ENCODE assay signal across 23 cellular contexts in genomic region chr9:88968799-88969198, GRCh38. TPM values are rescaled to one million over a fixed set of nuclear protein-coding genes. Genes with fewer than 3 reads are reported as not detected.
DNase-seq lines count a peak whose midpoint lies in the region; ATAC-seq, FAIRE-seq and TF ChIP-seq lines count a peak whose summit lies in the region.
"Had no signal": no experiment of that assay in that cellular context is flagged by ENCODE, and none has a peak within 500 bp of the region (broad histone marks: within the 10 kb centered on the region; RNA-seq: fewer than 3 reads in every experiment).

No MANE protein-coding gene starts in this region.

- H3K4me2 ChIP-seq in H1 (ENCODE audit: insufficient read depth in 1 of 2, low read depth in 2 of 2, low read length in 2 of 2) (no peak overlapping the region), neuronal stem cell (ENCODE audit: insufficient read depth, low read length, poor library complexity, severe bottlenecking) (no peak overlapping the region)
- H3K4me2 ChIP-seq: GM23338 had no signal

- H2BK12ac ChIP-seq in H1 (ENCODE audit: low read depth, low read length) (0 out of 2 replicates have a peak overlapping the region, but pooled peaks have one; percentile 17), neuronal stem cell (ENCODE audit: low read length) (no peak overlapping the region)

- no peak overlapping the region for H3K14ac ChIP-seq in H1 (ENCODE audit: insufficient read length)
- no peak overlapping the region for H3K14ac ChIP-seq in neuronal stem cell (ENCODE audit: low read length)

- H3K27me3 ChIP-seq in H1 (replicated peaks in 1 of 4; ENCODE audit: control insufficient read depth in 3 of 4, extremely low read depth in 1 of 4, insufficient read depth in 3 of 4, low read length in 3 of 4) (peaks cover 0 to 3% (median 0%) of the 10 kb centered on the region in 4 experiments; a peak in 1 of 7 replicates), neuronal stem cell (ENCODE audit: control insufficient read depth in 3 of 3, insufficient read depth in 3 of 3, low read depth in 1 of 3, low read length in 3 of 3) (peaks cover 0 to 9% (median 4%) of the 10 kb centered on the region in 3 experiments)
- H3K27me3 ChIP-seq: BE2C had no signal

- H4K5ac ChIP-seq in H1 (ENCODE audit: insufficient read length, low read depth, low read length): no peak overlapping the region

- H4K20me1 ChIP-seq in H1 (replicated peaks in 1 of 2; ENCODE audit: control insufficient read depth in 1 of 2, insufficient read depth in 2 of 2, low read length in 2 of 2): peaks cover 0 to 5% of the 10 kb centered on the region in 2 experiments

- H3K23me2 ChIP-seq in H1 (ENCODE audit: low read depth, low read length): peaks cover 5% of the 10 kb centered on the region

- H3K9me3 ChIP-seq in H1 (ENCODE audit: insufficient read depth in 2 of 2, low read depth in 1 of 2, low read length in 1 of 2): no peaks in the 10 kb centered on the region; a peak in 1 of 4 replicates
- H3K9me3 ChIP-seq in neuronal stem cell (replicated peaks in 1 of 2; ENCODE audit: control insufficient read depth in 2 of 2, insufficient read depth in 1 of 2, low read depth in 1 of 2, low read length in 2 of 2): peaks cover 0 to 14% of the 10 kb centered on the region in 2 donors
- H3K9me3 ChIP-seq: Caco-2 had no signal

- peaks cover 0 to 3% of the 10 kb centered on the region in 2 experiments; a peak in 2 of 4 replicates for H3K79me2 ChIP-seq in H1 (ENCODE audit: control insufficient read depth in 1 of 2, insufficient read depth in 2 of 2, low read length in 2 of 2)

- H3K4me1 ChIP-seq in H1 (replicated peaks in 1 of 4; ENCODE audit: control insufficient read depth in 3 of 4, insufficient read depth in 4 of 4, low read length in 3 of 4) (peaks cover 0 to 7% (median 4%) of the 10 kb centered on the region in 4 experiments; a peak in 3 of 7 replicates), neuronal stem cell (ENCODE audit: control insufficient read depth in 2 of 2, insufficient read depth in 1 of 2, low read depth in 1 of 2, low read length in 2 of 2) (peaks cover 8 to 16% of the 10 kb centered on the region in 2 donors)
- H3K4me1 ChIP-seq: BE2C, Caco-2 had no signal

- H3K79me1 ChIP-seq in H1 (ENCODE audit: low read depth, low read length) (no peaks in the 10 kb centered on the region), neuronal stem cell (ENCODE audit: low read depth, low read length) (no peaks in the 10 kb centered on the region)

- H3K4ac ChIP-seq in H1 (replicated peaks; ENCODE audit: insufficient read length, low read depth, low read length) (no peak overlapping the region), neuronal stem cell (ENCODE audit: low read length) (no peak overlapping the region)

- H3K27ac ChIP-seq in VCaP: peak overlapping the region; percentile 49; the same call in 1 of the 2 replicates
- H3K27ac ChIP-seq in H1 (ENCODE audit: low read depth, low read length): no peak overlapping the region
- H3K27ac ChIP-seq in neuronal stem cell (replicated peaks; ENCODE audit: low read length): no peak overlapping the region

- no peak for TF ChIP-seq RAD21 in H1 (IDR thresholded peaks at IDR 0.05 in 1 of 2, conservative IDR thresholded peaks at IDR 0.05 in 1 of 2; ENCODE audit: low read depth in 2 of 2, low read length in 2 of 2)

- no peak overlapping the region for H2BK120ac ChIP-seq in H1 (replicated peaks; ENCODE audit: low read depth, low read length)
- no peak overlapping the region for H2BK120ac ChIP-seq in neuronal stem cell (ENCODE audit: low read depth, low read length)

- no peak overlapping the region for H3K56ac ChIP-seq in H1 (replicated peaks; ENCODE audit: insufficient read length, low read depth, low read length)

- CTCF ChIA-PET in H1 (lab: Charles Lee; ENCODE audit: partially characterized antibody): no interaction called here

- no peak for TF ChIP-seq CTCF in VCaP (conservative IDR thresholded peaks at IDR 0.05)
- TF ChIP-seq CTCF in H1 (IDR thresholded peaks at IDR 0.05; ENCODE audit: control extremely low read depth in 1 of 3, insufficient read depth in 1 of 3, low read depth in 1 of 3, low read length in 3 of 3): no peak

- no peak for FAIRE-seq in H1 (lab: Jason Lieb, UNC)
- FAIRE-seq: A204.1, GM12892, GM18507, HepG2 had no signal

- H3K23ac ChIP-seq in H1 (ENCODE audit: insufficient read length): no peak overlapping the region
- no peak overlapping the region for H3K23ac ChIP-seq in neuronal stem cell (ENCODE audit: low read depth, low read length, poor library complexity)

- H2BK5ac ChIP-seq in H1 (ENCODE audit: low read depth, low read length) (no peak overlapping the region), neuronal stem cell (ENCODE audit: low read length) (no peak overlapping the region)

- 90% methylated on average over 4 of the region's 4 CpGs; no CpG with 5 or more reads in 1 of the 2 experiments for WGBS in H1 (ENCODE audit: extremely low coverage in 1 of 2, insufficient coverage in 1 of 2, insufficient read length in 1 of 2, insufficient replicate concordance in 2 of 2, low coverage in 1 of 2, low lambda C conversion rate in 2 of 2, missing lambda C conversion rate in 1 of 2), 2 experiments
- no CpG with 5 or more reads among the region's 4 CpGs for WGBS in neuronal stem cell (ENCODE audit: extremely low coverage in 2 of 2, insufficient read length in 2 of 2, insufficient replicate concordance in 1 of 2), 2 donors

- intact Hi-C loops in left cardiac atrium (cut with DNase I): no loop called here

- H4K8ac ChIP-seq in H1 (ENCODE audit: extremely low read depth, insufficient read depth, low read length) (no peak overlapping the region), neuronal stem cell (ENCODE audit: low read depth, low read length) (no peak overlapping the region)

- H3K4me3 ChIP-seq in H1 (ENCODE audit: extremely low read depth in 1 of 4, insufficient read depth in 2 of 4, low read depth in 3 of 4, low read length in 4 of 4): no peak overlapping the region
- H3K4me3 ChIP-seq in neuronal stem cell (ENCODE audit: low read length in 2 of 2): no peak overlapping the region
- H3K4me3 ChIP-seq: GM23338 had no signal

- H2BK20ac ChIP-seq in H1 (ENCODE audit: low read length): no peak overlapping the region

- H4K91ac ChIP-seq in H1 (replicated peaks; ENCODE audit: insufficient read length, low read length) (no peak overlapping the region), neuronal stem cell (ENCODE audit: low read depth, low read length, poor library complexity) (no peak overlapping the region)

- TF ChIP-seq EP300 in H1 (IDR thresholded peaks at IDR 0.05; ENCODE audit: borderline replicate concordance in 1 of 2, low read depth in 2 of 2, low read length in 2 of 2): no peak

- POLR2A ChIA-PET in H1 (lab: Charles Lee; ENCODE audit: partially characterized antibody): no interaction called here

- no peak overlapping the region for H3K9ac ChIP-seq in H1 (replicated peaks in 1 of 4; ENCODE audit: extremely low read depth in 1 of 4, low read depth in 3 of 4, low read length in 3 of 4)
- H3K9ac ChIP-seq in neuronal stem cell (ENCODE audit: low read depth, low read length, poor library complexity): no peak overlapping the region

- H3K18ac ChIP-seq in H1 (ENCODE audit: extremely low read depth, low read length) (no peak overlapping the region), neuronal stem cell (ENCODE audit: low read length) (peak overlapping the region; percentile 33)

- H3K36me3 ChIP-seq in H1 (ENCODE audit: control insufficient read depth in 2 of 4, insufficient read depth in 4 of 4, low read length in 3 of 4): no peaks in the 10 kb centered on the region
- peaks cover 0 to 2% of the 10 kb centered on the region in 2 donors for H3K36me3 ChIP-seq in neuronal stem cell (replicated peaks in 1 of 2; ENCODE audit: control insufficient read depth in 2 of 2, insufficient read depth in 2 of 2, low read length in 2 of 2)
- H3K36me3 ChIP-seq: BE2C had no signal

- no peak for TF ChIP-seq POLR2A in H1 (IDR thresholded peaks at IDR 0.05; ENCODE audit: control extremely low read depth in 1 of 2, low read depth in 2 of 2, low read length in 2 of 2)

- H2AK5ac ChIP-seq in H1 (ENCODE audit: low read depth, low read length): no peak overlapping the region
- no peak overlapping the region for H2AK5ac ChIP-seq in neuronal stem cell (ENCODE audit: low read depth, low read length)

- H2AFZ ChIP-seq in H1 (ENCODE audit: low read length) (no peak overlapping the region), neuronal stem cell (ENCODE audit: low read length) (no peak overlapping the region)
- H2AFZ ChIP-seq: GM23338 had no signal

- DNase-seq in H1 (ENCODE audit: low read depth in 1 of 2, low spot score in 2 of 2): no peak
- no peak for DNase-seq in neuronal stem cell (ENCODE audit: low spot score)
- no peak for DNase-seq in activated CD4-positive, alpha-beta T cell treated with anti-CD3 and anti-CD28 coated beads, Interleukin-2, amount 50 U/mL, for 4 hours
- DNase-seq in left cardiac atrium: no peak
- DNase-seq: ACHN; BE2C; C1 segment of cervical spinal cord; Caco-2; CD4-positive, alpha-beta T cell; DMS153; DMS79; GDM1; H7; HFFc6 had no signal

- H2BK15ac ChIP-seq in H1 (ENCODE audit: low read length) (peak overlapping the region; percentile 31; the same call in 1 of the 2 replicates), neuronal stem cell (ENCODE audit: low read length) (no peak overlapping the region)

- ATAC-seq in GM21526 (IDR thresholded peaks at IDR 0.05; ENCODE audit: low FRiP score, unreplicated experiment) (no peak), left cardiac atrium (no peak)
- ATAC-seq: GM23338, HCT116, HepG2 had no signal

TF ChIP-seq in H1, 55 proteins besides CTCF, POLR2A, EP300 and RAD21 (continues in another document):
- TF ChIP-seq KDM4A (IDR thresholded peaks at IDR 0.05; ENCODE audit: low read depth, low read length, severe bottlenecking) (no peak), GABPA (IDR thresholded peaks at IDR 0.05; ENCODE audit: borderline replicate concordance, insufficient read depth, low read length) (no peak), ATF3 (IDR thresholded peaks at IDR 0.05; ENCODE audit: insufficient read depth, low read depth, low read length) (no peak), JUND (IDR thresholded peaks at IDR 0.05; ENCODE audit: low read length) (no peak), TEAD4 (IDR thresholded peaks at IDR 0.05; ENCODE audit: low read depth, low read length) (no peak)

RNA-seq across cellular contexts. Expression of gene S1PR3, which starts 22.5 kb away (rescaled TPM):
- total RNA-seq in H1 (2021; fragmentation: NEBNext Ultra II Directional; extraction: Animal tissue kit (Norgen Biotek cat#: 25700)): 6.4 and 7.2 TPM in 2 replicates
- 3.7 and 4.9 TPM in 2 replicates for polyA plus RNA-seq in H1 (2011; rRNA removed)
- polyA plus RNA-seq in H1 (2011; cell fraction: cytosol; rRNA removed): 3.9 TPM
- polyA plus RNA-seq in H1 (2011; cell fraction: nucleus; rRNA removed): 4.7 TPM
- polyA plus RNA-seq in H1 (2012, experiment 1 of 2): 3.4 to 4.7 TPM (median 4.2 TPM) in 4 replicates
- 1.5 TPM for polyA plus RNA-seq in H1 (2012, experiment 2 of 2)
- polyA plus RNA-seq in H1 (2013, experiment 1 of 2): 5.7 TPM
- polyA plus RNA-seq in H1 (2013, experiment 2 of 2): 6.4 TPM
- polyA minus RNA-seq in H1 (2011; rRNA and poly(A)+ RNA removed): 9.5 and 11.0 TPM in 2 replicates
- polyA minus RNA-seq in H1 (2011; cell fraction: cytosol; rRNA and poly(A)+ RNA removed): 4.0 TPM
- 8.7 TPM for polyA minus RNA-seq in H1 (2011; cell fraction: nucleus; rRNA and poly(A)+ RNA removed)
- polyA plus RNA-seq in neuronal stem cell (2013, experiment 1 of 2): 11.1 TPM
- 11.3 TPM for polyA plus RNA-seq in neuronal stem cell (2013, experiment 2 of 2)
- 10 to 100 TPM; 24.4 to 25.3 TPM for total RNA-seq in left cardiac atrium
- polyA plus RNA-seq: HepG2, IgD-negative memory B cell had no signal
